Comparison of ENCODE assay signal across 8 cellular contexts in the genomic region with DNA sequence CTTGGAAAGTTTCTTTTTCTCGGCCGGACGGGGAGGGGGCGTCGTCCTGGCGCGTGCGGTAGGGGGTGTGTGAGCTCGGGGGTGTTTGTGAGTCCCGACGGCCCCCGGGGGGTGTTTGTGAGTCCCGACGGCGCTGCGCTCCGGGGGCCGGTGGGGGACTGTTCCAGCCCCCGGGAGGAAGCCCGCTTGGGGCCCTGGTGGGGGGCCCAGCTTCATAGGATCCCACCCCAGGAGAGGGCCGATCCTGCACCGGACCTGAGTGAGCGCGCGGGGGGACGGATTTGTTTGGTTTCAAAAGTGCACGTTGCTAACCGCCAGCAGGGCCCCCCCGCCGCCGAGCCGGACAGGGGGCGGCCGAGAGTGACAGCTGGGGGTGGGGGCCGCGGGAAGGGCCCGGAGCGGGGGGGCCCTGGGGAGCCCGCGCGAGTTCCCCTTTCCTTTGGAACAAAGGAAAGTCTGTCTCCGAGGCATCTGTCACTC. TPM values are rescaled to one million over a fixed set of nuclear protein-coding genes. Genes with fewer than 3 reads are reported as not detected.
DNase-seq lines count a peak whose midpoint lies in the region; TF ChIP-seq lines count a peak whose summit lies in the region.

No MANE protein-coding gene starts in this region.

- H3K36me3 ChIP-seq in OCI-LY7 (ENCODE audit: insufficient read depth, low read length) (peaks cover 25% of the 10 kb centered on the region), iPS-15b (ENCODE audit: control insufficient read depth, insufficient read depth, low read length) (peaks cover 5% of the 10 kb centered on the region)

- H3K27ac ChIP-seq in OCI-LY7 (ENCODE audit: low read depth, low read length, poor library complexity, severe bottlenecking) (peak overlapping the region; percentile 69), skin epidermis (peak overlapping the region; percentile 65 to 97 (median 90))

- in situ Hi-C loops in astrocyte of the cerebellum (cut with HindIII; ENCODE audit: low sequenced_read_pairs), result loop anchor here (25.0 kb wide), 1 partner anchor 188 kb away; a partner anchor contains a TSS

- peak overlapping the region; percentile 13; the same call in 1 of the 2 replicates for H2AFZ ChIP-seq in OCI-LY7 (ENCODE audit: low read length)

- H3K9me2 ChIP-seq in OCI-LY7 (ENCODE audit: insufficient read depth, low read length), result no peaks in the 10 kb centered on the region

- peaks cover 48% of the 10 kb centered on the region for H3K79me2 ChIP-seq in OCI-LY7 (ENCODE audit: insufficient read depth, low read depth, low read length)

- DNase-seq in activated effector memory CD4-positive, alpha-beta T cell treated with anti-CD3 and anti-CD28 coated beads, Interleukin-2, amount 50 U/mL, for 16 hours, result peak; percentile 78
- no peak for DNase-seq in activated effector memory CD4-positive, alpha-beta T cell treated with Interleukin-2 at 50 U/mL for 16 hours
- DNase-seq in OCI-LY7 (ENCODE audit: low spot score) (peak; percentile 51), astrocyte of the cerebellum (ENCODE audit: low read depth) (no peak), NCI-H187 (lab: John Stamatoyannopoulos, UW) (no peak), COR-L47 (lab: John Stamatoyannopoulos, UW) (no peak)

- H3K9ac ChIP-seq in iPS-15b (ENCODE audit: low read depth, low read length), result no peak overlapping the region

- no peaks in the 10 kb centered on the region for H4K20me1 ChIP-seq in OCI-LY7 (ENCODE audit: insufficient read depth, low read length)

- no peaks in the 10 kb centered on the region for H3K9me3 ChIP-seq in OCI-LY7 (ENCODE audit: low read length)
- H3K9me3 ChIP-seq in iPS-15b (ENCODE audit: control insufficient read depth, insufficient read depth, low read length), result no peaks in the 10 kb centered on the region

- BruUV-seq in OCI-LY7 (replicated peaks; lab: Mats Ljungman, UMichigan), result no TSS peak

- peak overlapping the region; percentile 85 for H3K4me2 ChIP-seq in OCI-LY7 (ENCODE audit: low read length)

- H3K4me3 ChIP-seq in OCI-LY7 (ENCODE audit: low read depth, low read length, poor library complexity, severe bottlenecking) (peak overlapping the region; percentile 88), astrocyte of the cerebellum (ENCODE audit: low read depth, low read length) (peak overlapping the region; percentile 82), iPS-15b (ENCODE audit: low read depth, low read length) (peak overlapping the region; percentile 55), skin epidermis (peak overlapping the region; percentile 54 to 90 (median 75))

- no peaks in the 10 kb centered on the region for H3K27me3 ChIP-seq in iPS-15b (ENCODE audit: control insufficient read depth, insufficient read depth, low read length)

- peaks cover 25% of the 10 kb centered on the region for H3K4me1 ChIP-seq in OCI-LY7 (ENCODE audit: insufficient read depth, low read length, poor library complexity, severe bottlenecking)
- H3K4me1 ChIP-seq in iPS-15b (ENCODE audit: control insufficient read depth, insufficient read depth, low read length), result peaks cover 6% of the 10 kb centered on the region

- TF ChIP-seq CTCF in OCI-LY7 (conservative IDR thresholded peaks at IDR 0.05; ENCODE audit: low read length) (0 out of 2 replicates have a peak, but pooled peaks have one; percentile 30), astrocyte of the cerebellum (IDR thresholded peaks at IDR 0.05; ENCODE audit: low read depth, low read length, missing control alignments) (no peak)

- intact Hi-C loops in OCI-LY7 (cut with micrococcal nuclease; ENCODE audit: unreplicated experiment), result loop anchor here (1.0 to 5.0 kb wide), 3 partner anchors 21 to 112 kb away; a partner anchor contains a TSS

- POLR2A ChIA-PET in OCI-LY7 (lab: Charles Lee), result interaction anchor here (1.6 to 1.8 kb wide), 2 partner anchors 20 to 31 kb away, joined by 5 to 10 read pairs; a partner anchor contains a TSS

- CTCF ChIA-PET in OCI-LY7 (lab: Charles Lee; ENCODE audit: unreplicated experiment), result no interaction called here

RNA-seq across cellular contexts. Expression of a gene that starts 0.4 kb away (rescaled TPM):
- 26.6 and 41.3 TPM in 2 replicates for total RNA-seq in OCI-LY7 (2014; rRNA removed; shearing (Covaris generic))
- 45.2 and 49.4 TPM in 2 replicates for total RNA-seq in OCI-LY7 (2022)

RNA-seq across cellular contexts. Expression of a gene that starts 31.7 kb away (rescaled TPM):
- total RNA-seq in OCI-LY7 (2014; rRNA removed; shearing (Covaris generic)), result 66.6 and 72.2 TPM in 2 replicates
- 76.0 and 94.8 TPM in 2 replicates for total RNA-seq in OCI-LY7 (2022)

RNA-seq across cellular contexts. Expression of a gene that starts 32.5 kb away (rescaled TPM):
- total RNA-seq in OCI-LY7 (2014; rRNA removed; shearing (Covaris generic)), result not detected in 2 replicates
- total RNA-seq in OCI-LY7 (2022), result not detected in 2 replicates

Comparison
In these comparisons a context has a peak if more than half of its experiments do, and no peak if none do; other contexts are left out.
1. DNase-seq: peak in activated effector memory CD4-positive, alpha-beta T cell treated with anti-CD3 and anti-CD28 coated beads, Interleukin-2, amount 50 U/mL, for 16 hours (single experiment) and OCI-LY7 (single experiment); none in activated effector memory CD4-positive, alpha-beta T cell treated with Interleukin-2 at 50 U/mL for 16 hours (single experiment), astrocyte of the cerebellum (single experiment), NCI-H187 (0 of 2) and COR-L47 (single experiment).
2. Peak in every context shown above with its lines, with median percentiles within 50 percentile points of each other: H3K4me3 ChIP-seq.